1 cellular context compared by ENCODE assay signal in the genomic region with DNA sequence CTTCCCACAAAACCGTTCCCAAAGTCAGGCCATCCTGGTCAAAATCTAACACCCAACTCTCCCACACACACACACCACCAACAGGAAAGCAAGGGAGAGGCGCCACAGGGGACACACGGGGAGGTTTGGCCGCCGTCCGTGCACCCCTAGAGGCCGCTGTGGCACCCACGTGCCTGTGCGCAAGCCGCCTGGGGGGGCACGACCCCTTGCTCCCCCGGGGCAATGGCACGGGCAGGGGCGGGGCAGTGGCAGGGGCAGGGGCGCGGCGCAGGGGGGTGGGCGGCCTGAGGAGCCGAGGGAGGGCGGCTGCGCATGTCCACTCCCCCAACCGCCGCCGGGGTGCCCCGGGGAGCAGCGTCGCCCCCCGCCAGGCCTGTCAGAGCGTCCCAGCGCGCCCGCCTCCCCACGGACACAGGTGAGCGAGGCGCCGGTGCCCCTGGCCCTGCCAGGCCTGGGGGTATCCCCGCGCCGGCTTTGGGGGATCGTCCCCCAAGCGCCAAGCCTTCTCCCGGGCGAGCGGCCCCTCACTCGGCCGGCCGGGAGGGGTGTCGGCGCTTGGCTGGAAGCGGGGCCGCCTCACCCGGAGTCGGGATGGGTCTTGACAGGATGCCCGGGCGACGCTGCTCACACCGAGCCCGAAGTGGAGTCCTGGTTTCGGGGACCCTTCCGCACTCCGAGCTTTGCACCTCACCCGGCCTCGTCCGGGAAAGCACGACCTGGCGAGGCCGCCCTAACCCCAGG.
TF ChIP-seq lines count a peak whose summit lies in the region.

A gene with protein sequence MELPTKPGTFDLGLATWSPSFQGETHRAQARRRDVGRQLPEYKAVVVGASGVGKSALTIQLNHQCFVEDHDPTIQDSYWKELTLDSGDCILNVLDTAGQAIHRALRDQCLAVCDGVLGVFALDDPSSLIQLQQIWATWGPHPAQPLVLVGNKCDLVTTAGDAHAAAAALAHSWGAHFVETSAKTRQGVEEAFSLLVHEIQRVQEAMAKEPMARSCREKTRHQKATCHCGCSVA (plus strand): TSS at position 379 of the 741 bp plus-strand sequence. CDS start 2,611 bp downstream, outside the sequence.

TF ChIP-seq in HepG2, 621 proteins besides CTCF, POLR2A, EP300 and RAD21:
- TF ChIP-seq, protein P1, sequence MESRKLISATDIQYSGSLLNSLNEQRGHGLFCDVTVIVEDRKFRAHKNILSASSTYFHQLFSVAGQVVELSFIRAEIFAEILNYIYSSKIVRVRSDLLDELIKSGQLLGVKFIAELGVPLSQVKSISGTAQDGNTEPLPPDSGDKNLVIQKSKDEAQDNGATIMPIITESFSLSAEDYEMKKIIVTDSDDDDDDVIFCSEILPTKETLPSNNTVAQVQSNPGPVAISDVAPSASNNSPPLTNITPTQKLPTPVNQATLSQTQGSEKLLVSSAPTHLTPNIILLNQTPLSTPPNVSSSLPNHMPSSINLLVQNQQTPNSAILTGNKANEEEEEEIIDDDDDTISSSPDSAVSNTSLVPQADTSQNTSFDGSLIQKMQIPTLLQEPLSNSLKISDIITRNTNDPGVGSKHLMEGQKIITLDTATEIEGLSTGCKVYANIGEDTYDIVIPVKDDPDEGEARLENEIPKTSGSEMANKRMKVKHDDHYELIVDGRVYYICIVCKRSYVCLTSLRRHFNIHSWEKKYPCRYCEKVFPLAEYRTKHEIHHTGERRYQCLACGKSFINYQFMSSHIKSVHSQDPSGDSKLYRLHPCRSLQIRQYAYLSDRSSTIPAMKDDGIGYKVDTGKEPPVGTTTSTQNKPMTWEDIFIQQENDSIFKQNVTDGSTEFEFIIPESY (CRISPR knock-in tag; IDR thresholded peaks at IDR 0.05) = 0 out of 2 replicates have a peak, but pooled peaks have one; percentile 30
- no peak for TF ChIP-seq ZNF343 (CRISPR knock-in tag; IDR thresholded peaks at IDR 0.05)
